ENCODE assay signal across 9 cellular contexts in genomic region chr16:4176794-4177438, GRCh38.
DNase-seq lines count a peak whose midpoint lies in the region; ATAC-seq, FAIRE-seq and TF ChIP-seq lines count a peak whose summit lies in the region.
"Had no signal": no experiment of that assay in that cellular context is flagged by ENCODE, and none has a peak within 500 bp of the region (broad histone marks: within the 10 kb centered on the region; RNA-seq: fewer than 3 reads in every experiment).

No MANE protein-coding gene starts in this region.

- dilution Hi-C loops in keratinocyte (cut with MboI; ENCODE audit: extremely low pct_ligation_motif_present, low sequenced_read_pairs) = no loop called here

- peak; percentile 81 for FAIRE-seq in keratinocyte (lab: Jason Lieb, UNC)

- no peak overlapping the region for H3K4me2 ChIP-seq in keratinocyte (ENCODE audit: control insufficient read depth, extremely low read depth, insufficient read depth, low read depth, low read length)
- H3K4me2 ChIP-seq in MM.1S (ENCODE audit: low read depth, low read length) = no peak overlapping the region

- H4K20me1 ChIP-seq in keratinocyte (ENCODE audit: control insufficient read depth, extremely low read depth, insufficient read depth, low read length) (no peaks in the 10 kb centered on the region), MM.1S (ENCODE audit: insufficient read depth, low read length) (no peaks in the 10 kb centered on the region)

- H3K27ac ChIP-seq in RWPE2 (ENCODE audit: poor library complexity, severe bottlenecking) (no peak overlapping the region), keratinocyte (ENCODE audit: control insufficient read depth, insufficient read depth, low read length) (no peak overlapping the region), MM.1S (ENCODE audit: low read length) (no peak overlapping the region), psoas muscle (no peak overlapping the region)
- H3K27ac ChIP-seq: left ventricle myocardium inferior had no signal

- 77 to 85% (median 80%) methylated on average over 8 of the region's 8 CpGs for WGBS in psoas muscle, 3 donors

- H3K79me2 ChIP-seq in keratinocyte (ENCODE audit: control insufficient read depth, insufficient read depth, low read length) (no peaks in the 10 kb centered on the region), MM.1S (ENCODE audit: low read length) (no peaks in the 10 kb centered on the region)

- no peaks in the 10 kb centered on the region for H3K9me3 ChIP-seq in RWPE2 (ENCODE audit: severe bottlenecking)
- H3K9me3 ChIP-seq in keratinocyte (ENCODE audit: control insufficient read depth, low read depth, low read length) = no peaks in the 10 kb centered on the region
- no peaks in the 10 kb centered on the region for H3K9me3 ChIP-seq in MM.1S (replicated peaks; ENCODE audit: insufficient read depth, low read length)
- H3K9me3 ChIP-seq in psoas muscle = no peaks in the 10 kb centered on the region
- H3K9me3 ChIP-seq: left ventricle myocardium inferior had no signal

- H3K4me1 ChIP-seq in RWPE2 (ENCODE audit: insufficient read depth, poor library complexity, severe bottlenecking) = peaks cover 9% of the 10 kb centered on the region
- H3K4me1 ChIP-seq in keratinocyte (ENCODE audit: control insufficient read depth, extremely low read depth, insufficient read depth, low read length) = peaks cover 12% of the 10 kb centered on the region
- H3K4me1 ChIP-seq in MM.1S (ENCODE audit: low read length) = peaks cover 3% of the 10 kb centered on the region; the same call in 1 of the 2 replicates
- no peaks in the 10 kb centered on the region for H3K4me1 ChIP-seq in psoas muscle
- H3K4me1 ChIP-seq: left ventricle myocardium inferior had no signal

- peak; percentile 54 for ATAC-seq in HG02763 (IDR thresholded peaks at IDR 0.05; ENCODE audit: unreplicated experiment)
- peak; percentile 93 for ATAC-seq in RWPE2 (ENCODE audit: low read depth)
- ATAC-seq in HG03280 (IDR thresholded peaks at IDR 0.05; ENCODE audit: unreplicated experiment) = no peak
- ATAC-seq in psoas muscle = no peak

- H3K9me1 ChIP-seq in keratinocyte (ENCODE audit: control insufficient read depth, extremely low read depth, insufficient read depth, low read length) = no peaks in the 10 kb centered on the region

- no peak for TF ChIP-seq CTCF in RWPE2 (IDR thresholded peaks at IDR 0.05; ENCODE audit: poor library complexity, severe bottlenecking)
- no peak for TF ChIP-seq CTCF in keratinocyte (optimal IDR thresholded peaks at IDR 0.05 in 1 of 3, IDR thresholded peaks at IDR 0.05 in 1 of 3, conservative IDR thresholded peaks at IDR 0.05 in 1 of 3; ENCODE audit: extremely low read depth in 1 of 3, insufficient read depth in 2 of 3, low read length in 3 of 3)
- TF ChIP-seq CTCF in MM.1S (IDR thresholded peaks at IDR 0.05; ENCODE audit: low read length) = no peak
- no peak for TF ChIP-seq CTCF in psoas muscle (IDR thresholded peaks at IDR 0.05)

- H3K4me3 ChIP-seq in RWPE2 (ENCODE audit: severe bottlenecking) (no peak overlapping the region), keratinocyte (ENCODE audit: control insufficient read depth in 2 of 3, extremely low read depth in 1 of 3, insufficient read depth in 2 of 3, low read depth in 1 of 3, low read length in 3 of 3) (no peak overlapping the region), H7 (ENCODE audit: insufficient read depth, low read depth, low read length) (no peak overlapping the region), MM.1S (ENCODE audit: low read length) (no peak overlapping the region), psoas muscle (no peak overlapping the region)
- H3K4me3 ChIP-seq: left ventricle myocardium inferior had no signal

- no peaks in the 10 kb centered on the region for H3K27me3 ChIP-seq in RWPE2 (ENCODE audit: insufficient read depth, poor library complexity, severe bottlenecking)
- no peaks in the 10 kb centered on the region for H3K27me3 ChIP-seq in keratinocyte (ENCODE audit: control insufficient read depth, extremely low read depth, insufficient read depth, low read length)
- H3K27me3 ChIP-seq in H7 (ENCODE audit: control insufficient read depth, insufficient read depth, low read length) = no peaks in the 10 kb centered on the region
- H3K27me3 ChIP-seq in MM.1S (replicated peaks; ENCODE audit: insufficient read depth, low read length) = no peaks in the 10 kb centered on the region; the same call in 1 of the 2 replicates
- H3K27me3 ChIP-seq in psoas muscle (ENCODE audit: insufficient read depth in 3 of 3, low read length in 2 of 3) = no peaks in the 10 kb centered on the region

- intact Hi-C loops in psoas muscle (cut with DNase I) = no loop called here

- no peaks in the 10 kb centered on the region for H3F3A ChIP-seq in MM.1S (ENCODE audit: insufficient read depth, low read length)

- DNase-seq in Daoy (ENCODE audit: low read depth) (peak; percentile 66), RWPE2 (ENCODE audit: low spot score) (no peak), keratinocyte (ENCODE audit: low read depth, low spot score) (no peak), H7 (no peak), MM.1S (no peak), psoas muscle (no peak)
- DNase-seq: left ventricle myocardium inferior had no signal

- H2AFZ ChIP-seq in keratinocyte (ENCODE audit: control insufficient read depth, low read length) (no peak overlapping the region), MM.1S (ENCODE audit: low read length) (no peak overlapping the region)

- H3K9ac ChIP-seq in keratinocyte (ENCODE audit: control insufficient read depth, extremely low read depth, insufficient read depth, low read length) = no peak overlapping the region
- no peak overlapping the region for H3K9ac ChIP-seq in MM.1S (ENCODE audit: low read length)

- H3K9me2 ChIP-seq in MM.1S (replicated peaks; ENCODE audit: insufficient read depth, low read length) = no peaks in the 10 kb centered on the region

- H3K36me3 ChIP-seq in RWPE2 (ENCODE audit: low read depth) (no peaks in the 10 kb centered on the region), keratinocyte (ENCODE audit: control insufficient read depth in 2 of 2, extremely low read depth in 1 of 2, insufficient read depth in 2 of 2, low read length in 2 of 2) (no peaks in the 10 kb centered on the region), H7 (replicated peaks; ENCODE audit: control insufficient read depth, insufficient read depth, low read length) (no peaks in the 10 kb centered on the region), MM.1S (replicated peaks; ENCODE audit: insufficient read depth, low read length) (no peaks in the 10 kb centered on the region), psoas muscle (ENCODE audit: insufficient read depth in 1 of 2, low read depth in 1 of 2) (no peaks in the 10 kb centered on the region)
- H3K36me3 ChIP-seq: left ventricle myocardium inferior had no signal

Comparison
In these comparisons a context has a peak if more than half of its experiments do, and no peak if none do; other contexts are left out.
1. ATAC-seq: peak in HG02763 (single experiment) and RWPE2 (single experiment); none in HG03280 (single experiment) and psoas muscle (0 of 4).